23 cellular contexts compared by ENCODE assay signal in genomic region chr9:34549407-34549732, GRCh38. TPM values are rescaled to one million over a fixed set of nuclear protein-coding genes. Genes with fewer than 3 reads are reported as not detected.
"Had no signal": no experiment of that assay in that cellular context is flagged by ENCODE, and none has a peak within 500 bp of the region (broad histone marks: within the 10 kb centered on the region; RNA-seq: fewer than 3 reads in every experiment).

No MANE protein-coding gene starts in this region.

- H3K4me1 ChIP-seq: left lung, lower lobe of right lung, psoas muscle, tibial artery, vagina had no signal

- H3K4me3 Mint-ChIP-seq: memory B cell, mesothelial cell of epicardium, natural killer cell, neural crest cell had no signal

- H3K4me3 ChIP-seq: heart left ventricle, left lung, lower lobe of right lung, psoas muscle, skin epidermis, suprapubic skin, tibial artery, upper lobe of left lung, vagina had no signal

- H3K9me3 ChIP-seq: heart left ventricle, left lung, lower lobe of right lung, psoas muscle, suprapubic skin, tibial artery, upper lobe of left lung, vagina had no signal

- H3K36me3 Mint-ChIP-seq: memory B cell, mesothelial cell of epicardium, natural killer cell had no signal

- H3K27me3 ChIP-seq: heart left ventricle, upper lobe of left lung, vagina had no signal

- H3K27ac Mint-ChIP-seq: memory B cell, mesothelial cell of epicardium, natural killer cell had no signal

- H3K9me3 Mint-ChIP-seq: memory B cell, mesothelial cell of epicardium, natural killer cell, neural crest cell had no signal

- H3K4me1 Mint-ChIP-seq: natural killer cell had no signal

- DNase-seq: effector memory CD4-positive, alpha-beta T cell; islet precursor cell; lower lobe of right lung; natural killer cell; nucleus accumbens; retina; stimulated activated CD4-positive, alpha-beta T cell treated with anti-CD3 and anti-CD28 coated beads, Interleukin-12 subunit alpha, Interleukin-12 subunit beta, amount 100 ng/mL, for 4 hours; stimulated activated naive CD4-positive, alpha-beta T cell; tibial artery; upper lobe of left lung had no signal

- H3K27ac ChIP-seq: heart left ventricle, left lung, lower lobe of right lung, parathyroid adenoma, psoas muscle, skin epidermis, suprapubic skin, tibial artery, upper lobe of left lung, vagina had no signal

- H3K36me3 ChIP-seq: heart left ventricle, left lung, lower lobe of right lung, suprapubic skin, tibial artery, upper lobe of left lung, vagina had no signal

RNA-seq across cellular contexts. Expression of gene ENHO, which starts 26.6 kb away (rescaled TPM):
- total RNA-seq: fibroblast of lung, glomerular endothelial cell, vagina had no signal
- polyA plus RNA-seq: fibroblast of lung had no signal

RNA-seq across cellular contexts. Expression of gene CNTFR, which starts 40.2 kb away (rescaled TPM):
- total RNA-seq: esophagus mucosa, fibroblast of lung, glomerular endothelial cell, natural killer cell had no signal
- polyA plus RNA-seq: fibroblast of lung had no signal
